1 cellular context compared by ENCODE assay signal in genomic region chr1:216523043-216523442, GRCh38.
TF ChIP-seq lines count a peak whose summit lies in the region.

No MANE protein-coding gene starts in this region.

TF ChIP-seq in IMR-90, 13 proteins besides CTCF, POLR2A, EP300 and RAD21 (continued from another document):
- TF ChIP-seq ELK1 (IDR thresholded peaks at IDR 0.05; ENCODE audit: borderline replicate concordance, low read depth, low read length) (no peak), USF2 (IDR thresholded peaks at IDR 0.05; ENCODE audit: low read depth, low read length) (no peak), RCOR1 (IDR thresholded peaks at IDR 0.05; ENCODE audit: insufficient replicate concordance, low read length) (no peak), FOS (IDR thresholded peaks at IDR 0.05; ENCODE audit: low read depth, low read length) (no peak), CHD1 (IDR thresholded peaks at IDR 0.05; ENCODE audit: low read depth, low read length) (no peak), BHLHE40 (IDR thresholded peaks at IDR 0.05; ENCODE audit: low read depth, low read length) (no peak), SMC3 (IDR thresholded peaks at IDR 0.05; ENCODE audit: low read depth, low read length) (no peak), RFX5 (IDR thresholded peaks at IDR 0.05; ENCODE audit: low read depth, low read length) (no peak), MAFK (IDR thresholded peaks at IDR 0.05; ENCODE audit: low read depth, low read length) (no peak)
